ENCODE assay signal across 14 cellular contexts in genomic region chr9:68577778-68578591, GRCh38.
DNase-seq lines count a peak whose midpoint lies in the region; ATAC-seq lines count a peak whose summit lies in the region.
"Had no signal": no experiment of that assay in that cellular context is flagged by ENCODE, and none has a peak within 500 bp of the region (broad histone marks: within the 10 kb centered on the region; RNA-seq: fewer than 3 reads in every experiment).

No MANE protein-coding gene starts in this region.

- no peak overlapping the region for H3K9ac ChIP-seq in BLaER1

- no peaks in the 10 kb centered on the region for H3K27me3 ChIP-seq in BLaER1

- H3K27ac ChIP-seq in BLaER1, result no peak overlapping the region
- H3K27ac ChIP-seq: HL-60 had no signal

- DNase-seq in nucleus accumbens (lab: John Stamatoyannopoulos, UW), result no peak
- no peak for DNase-seq in HuH-7.5 (ENCODE audit: low spot score)
- DNase-seq in middle frontal gyrus (ENCODE audit: extremely low spot score, low spot score), result no peak
- no peak for DNase-seq in HK-2 (ENCODE audit: unreplicated experiment)
- DNase-seq: activated CD4-positive, alpha-beta memory T cell treated with anti-CD3 and anti-CD28 coated beads, Interleukin-2, amount 10 ng/mL, durations not matched to agents 7 days and 5 days; endodermal cell; NCI-H187 treated with DMSO at 0.1 percent for 48 hours; SHP77 treated with DMSO at 0.1 percent for 48 hours; stimulated activated naive CD8-positive, alpha-beta T cell treated with anti-CD3 and anti-CD28 coated beads, Interleukin-15, Interleukin-2, amounts not matched to agents 100 U/mL and 50 U/mL, for 24 hours had no signal

- no peak overlapping the region for H3K4me3 ChIP-seq in BLaER1

- H3K9me3 ChIP-seq in BLaER1, result no peaks in the 10 kb centered on the region

- peaks cover 39% of the 10 kb centered on the region for H3K4me1 ChIP-seq in BLaER1

- H4K20me1 ChIP-seq in BLaER1, result no peaks in the 10 kb centered on the region

- H3K36me3 ChIP-seq in BLaER1, result no peaks in the 10 kb centered on the region

- peak; percentile 83 for ATAC-seq in GM19328 (IDR thresholded peaks at IDR 0.05; ENCODE audit: unreplicated experiment)
- peak; percentile 66 for ATAC-seq in HG02763 (IDR thresholded peaks at IDR 0.05; ENCODE audit: unreplicated experiment)
- ATAC-seq in HG03520 (IDR thresholded peaks at IDR 0.05; ENCODE audit: unreplicated experiment), result peak; percentile 57
- ATAC-seq: stimulated activated naive CD8-positive, alpha-beta T cell treated with anti-CD3 and anti-CD28 coated beads, Interleukin-15, Interleukin-2, amounts not matched to agents 100 U/mL and 50 U/mL, for 24 hours had no signal

- peak overlapping the region; percentile 65 for H3K4me2 ChIP-seq in BLaER1
